Comparison of ENCODE assay signal across 11 cellular contexts in the genomic region with DNA sequence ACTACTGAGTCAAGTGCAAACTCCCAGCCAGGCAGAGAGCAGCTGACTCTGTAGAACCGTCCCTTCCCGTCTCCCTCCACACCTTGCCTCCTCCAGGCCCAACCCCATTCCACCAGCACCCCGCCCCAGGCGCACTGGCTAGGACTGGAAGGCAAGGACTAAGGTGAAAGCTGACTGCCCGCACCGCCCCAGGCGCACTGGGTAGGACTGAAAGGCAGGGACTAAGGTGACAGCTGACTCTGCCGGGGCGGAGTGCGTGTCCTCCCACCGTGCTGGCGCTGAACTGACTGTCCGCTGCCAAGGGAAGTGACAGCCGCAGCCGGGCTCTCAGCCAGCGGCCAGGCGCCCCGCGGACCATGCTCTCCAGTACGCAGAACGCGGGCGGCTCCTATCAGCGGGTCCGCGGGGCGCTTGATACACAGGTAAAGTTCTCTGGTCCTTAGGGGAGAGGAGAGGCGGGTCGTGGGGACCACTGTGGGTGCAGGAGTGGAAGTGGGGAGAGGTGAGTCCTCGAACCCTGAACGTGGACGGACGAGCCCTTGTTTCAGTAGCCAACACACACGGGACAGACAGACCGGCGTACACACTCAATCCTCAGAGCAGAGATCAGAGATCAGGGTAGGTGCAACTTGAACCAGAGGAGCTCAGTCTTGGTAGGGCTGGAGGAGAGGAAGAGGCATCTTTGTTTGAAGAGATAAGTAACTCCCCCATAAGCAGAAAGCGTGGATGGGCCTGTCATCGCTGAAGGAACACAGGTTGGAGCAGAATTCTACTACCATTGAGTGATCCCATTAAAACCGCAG. TPM values are rescaled to one million over a fixed set of nuclear protein-coding genes. Genes with fewer than 3 reads are reported as not detected.
DNase-seq lines count a peak whose midpoint lies in the region; ATAC-seq and TF ChIP-seq lines count a peak whose summit lies in the region.
"Had no signal": no experiment of that assay in that cellular context is flagged by ENCODE, and none has a peak within 500 bp of the region (broad histone marks: within the 10 kb centered on the region; RNA-seq: fewer than 3 reads in every experiment).

No MANE protein-coding gene starts in this region.

- H3K9me3 ChIP-seq in liver (ENCODE audit: control insufficient read depth in 4 of 4, low read length in 3 of 4), result no peaks in the 10 kb centered on the region
- no peaks in the 10 kb centered on the region for H3K9me3 ChIP-seq in transverse colon
- H3K9me3 ChIP-seq in vagina, result no peaks in the 10 kb centered on the region
- H3K9me3 ChIP-seq: SK-N-SH had no signal

- TF ChIP-seq POLR2A in transverse colon (IDR thresholded peaks at IDR 0.05) (peak; percentile 70), vagina (IDR thresholded peaks at IDR 0.05) (no peak)

- in situ Hi-C loops in transverse colon (cut with MboI; ENCODE audit: low pct_ligation_motif_present in 1 of 4, low pct_unique_long_range_greater_than_20kb in 1 of 4, low sequenced_read_pairs in 3 of 4), result loop anchor here in 1 of 4 donors (25.0 kb wide), 1 partner anchor 1313 kb away; no protein-coding TSS in a partner anchor

- CTCF ChIA-PET in activated CD8-positive, alpha-beta memory T cell treated with anti-CD3 and anti-CD28 coated beads, Interleukin-2, amount 10 ng/mL, durations not matched to agents 7 days and 5 days (lab: Charles Lee), result no interaction called here

- no peaks in the 10 kb centered on the region for H3K4me1 Mint-ChIP-seq in activated CD8-positive, alpha-beta memory T cell treated with anti-CD3 and anti-CD28 coated beads, Interleukin-2, amount 10 ng/mL, durations not matched to agents 7 days and 5 days
- H3K4me1 Mint-ChIP-seq: memory B cell had no signal

- intact Hi-C loops in transverse colon (cut with DNase I; ENCODE audit: low total_unique reads), result no loop called here
- intact Hi-C loops in vagina (cut with DNase I), result no loop called here

- no peak overlapping the region for H3K9ac ChIP-seq in liver (ENCODE audit: low read depth in 1 of 2, low read length in 2 of 2)
- H3K9ac ChIP-seq: SK-N-SH had no signal

- ATAC-seq in activated CD8-positive, alpha-beta memory T cell treated with anti-CD3 and anti-CD28 coated beads, Interleukin-2, amount 10 ng/mL, durations not matched to agents 7 days and 5 days, result no peak
- ATAC-seq in HG03135 (IDR thresholded peaks at IDR 0.05; ENCODE audit: unreplicated experiment), result no peak

- 20% methylated on average over 39 of the region's 39 CpGs for WGBS in liver
- 37 to 59% methylated on average over 5 to 37 of the region's 39 CpGs for WGBS in transverse colon (ENCODE audit: low coverage in 1 of 2), 2 donors

- DNase-seq in activated CD8-positive, alpha-beta memory T cell treated with anti-CD3 and anti-CD28 coated beads, Interleukin-2, amount 50 U/mL, for 48 hours, result peak; percentile 49
- no peak for DNase-seq in activated CD8-positive, alpha-beta memory T cell treated with anti-CD3 and anti-CD28 coated beads, Interleukin-2, amount 10 ng/mL, durations not matched to agents 7 days and 5 days
- peak; percentile 24 for DNase-seq in cortex of kidney (lab: John Stamatoyannopoulos, UW)
- peak; percentile 94 for DNase-seq in transverse colon
- DNase-seq in vagina (ENCODE audit: extremely low spot score in 2 of 2), result no peak
- no peak for DNase-seq in NCI-H748 treated with DMSO at 0.1 percent for 48 hours (lab: John Stamatoyannopoulos, UW)
- DNase-seq: SK-N-SH had no signal

- H3K4me3 ChIP-seq in liver (ENCODE audit: low read depth in 1 of 3, low read length in 3 of 3) (peak overlapping the region in 2 of 3 donors; percentile 26 to 27), transverse colon (peak overlapping the region in 3 of 4 donors; percentile 27 to 47 (median 40)), vagina (peak overlapping the region in 1 of 2 donors; percentile 15)

- H3K27me3 ChIP-seq in liver (ENCODE audit: control insufficient read depth in 4 of 4, insufficient read depth in 4 of 4, low read length in 3 of 4) (no peaks in the 10 kb centered on the region), transverse colon (no peaks in the 10 kb centered on the region), vagina (no peaks in the 10 kb centered on the region)

- H3K4me1 ChIP-seq in liver (ENCODE audit: control insufficient read depth in 4 of 4, insufficient read depth in 4 of 4, low read length in 3 of 4), result peaks cover 0 to 8% (median 4%) of the 10 kb centered on the region in 4 donors
- H3K4me1 ChIP-seq in transverse colon, result peaks cover 0 to 18% (median 8%) of the 10 kb centered on the region in 4 donors
- H3K4me1 ChIP-seq in vagina, result no peaks in the 10 kb centered on the region

- H3K36me3 Mint-ChIP-seq in activated CD8-positive, alpha-beta memory T cell treated with anti-CD3 and anti-CD28 coated beads, Interleukin-2, amount 10 ng/mL, durations not matched to agents 7 days and 5 days, result no peaks in the 10 kb centered on the region
- H3K36me3 Mint-ChIP-seq: memory B cell had no signal

- peaks cover 28% of the 10 kb centered on the region for H3K27me3 Mint-ChIP-seq in activated CD8-positive, alpha-beta memory T cell treated with anti-CD3 and anti-CD28 coated beads, Interleukin-2, amount 10 ng/mL, durations not matched to agents 7 days and 5 days

- no peak overlapping the region for H3K27ac ChIP-seq in liver (ENCODE audit: low read depth in 1 of 2, low read length in 2 of 2)
- peak overlapping the region; percentile 62 to 76 (median 76) for H3K27ac ChIP-seq in transverse colon
- H3K27ac ChIP-seq in vagina, result no peak overlapping the region

- TF ChIP-seq CTCF in liver (IDR thresholded peaks at IDR 0.05; ENCODE audit: low read depth, low read length, missing input control) (no peak), transverse colon (IDR thresholded peaks at IDR 0.05) (no peak), vagina (IDR thresholded peaks at IDR 0.05) (no peak)

- no peak overlapping the region for H3K4me3 Mint-ChIP-seq in activated CD8-positive, alpha-beta memory T cell treated with anti-CD3 and anti-CD28 coated beads, Interleukin-2, amount 10 ng/mL, durations not matched to agents 7 days and 5 days
- H3K4me3 Mint-ChIP-seq: memory B cell had no signal

- TF ChIP-seq EP300 in transverse colon (IDR thresholded peaks at IDR 0.05; ENCODE audit: low read depth), result no peak

- H3K27ac Mint-ChIP-seq in activated CD8-positive, alpha-beta memory T cell treated with anti-CD3 and anti-CD28 coated beads, Interleukin-2, amount 10 ng/mL, durations not matched to agents 7 days and 5 days, result no peak overlapping the region
- H3K27ac Mint-ChIP-seq: memory B cell had no signal

- H3K9me3 Mint-ChIP-seq in activated CD8-positive, alpha-beta memory T cell treated with anti-CD3 and anti-CD28 coated beads, Interleukin-2, amount 10 ng/mL, durations not matched to agents 7 days and 5 days (ENCODE audit: low read depth), result no peaks in the 10 kb centered on the region
- H3K9me3 Mint-ChIP-seq: memory B cell had no signal

- TF ChIP-seq RAD21 in liver (IDR thresholded peaks at IDR 0.05), result no peak

- H3K36me3 ChIP-seq in liver (ENCODE audit: control insufficient read depth in 4 of 4, insufficient read depth in 3 of 4, low read depth in 1 of 4, low read length in 3 of 4) (no peaks in the 10 kb centered on the region), transverse colon (no peaks in the 10 kb centered on the region), vagina (no peaks in the 10 kb centered on the region)

TF ChIP-seq in liver, 16 proteins besides CTCF, POLR2A, EP300 and RAD21:
- TF ChIP-seq, protein P1, sequence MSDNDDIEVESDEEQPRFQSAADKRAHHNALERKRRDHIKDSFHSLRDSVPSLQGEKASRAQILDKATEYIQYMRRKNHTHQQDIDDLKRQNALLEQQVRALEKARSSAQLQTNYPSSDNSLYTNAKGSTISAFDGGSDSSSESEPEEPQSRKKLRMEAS (IDR thresholded peaks at IDR 0.05), result no peak
- TF ChIP-seq RXRA (IDR thresholded peaks at IDR 0.05) (no peak), GABPA (IDR thresholded peaks at IDR 0.05 in 1 of 2, conservative IDR thresholded peaks at IDR 0.05 in 1 of 2) (no peak), HNF4A (conservative IDR thresholded peaks at IDR 0.05) (peak; percentile 44 to 62)
- TF ChIP-seq, protein P2, sequence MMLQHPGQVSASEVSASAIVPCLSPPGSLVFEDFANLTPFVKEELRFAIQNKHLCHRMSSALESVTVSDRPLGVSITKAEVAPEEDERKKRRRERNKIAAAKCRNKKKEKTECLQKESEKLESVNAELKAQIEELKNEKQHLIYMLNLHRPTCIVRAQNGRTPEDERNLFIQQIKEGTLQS (IDR thresholded peaks at IDR 0.05), result no peak
- TF ChIP-seq, protein P3, sequence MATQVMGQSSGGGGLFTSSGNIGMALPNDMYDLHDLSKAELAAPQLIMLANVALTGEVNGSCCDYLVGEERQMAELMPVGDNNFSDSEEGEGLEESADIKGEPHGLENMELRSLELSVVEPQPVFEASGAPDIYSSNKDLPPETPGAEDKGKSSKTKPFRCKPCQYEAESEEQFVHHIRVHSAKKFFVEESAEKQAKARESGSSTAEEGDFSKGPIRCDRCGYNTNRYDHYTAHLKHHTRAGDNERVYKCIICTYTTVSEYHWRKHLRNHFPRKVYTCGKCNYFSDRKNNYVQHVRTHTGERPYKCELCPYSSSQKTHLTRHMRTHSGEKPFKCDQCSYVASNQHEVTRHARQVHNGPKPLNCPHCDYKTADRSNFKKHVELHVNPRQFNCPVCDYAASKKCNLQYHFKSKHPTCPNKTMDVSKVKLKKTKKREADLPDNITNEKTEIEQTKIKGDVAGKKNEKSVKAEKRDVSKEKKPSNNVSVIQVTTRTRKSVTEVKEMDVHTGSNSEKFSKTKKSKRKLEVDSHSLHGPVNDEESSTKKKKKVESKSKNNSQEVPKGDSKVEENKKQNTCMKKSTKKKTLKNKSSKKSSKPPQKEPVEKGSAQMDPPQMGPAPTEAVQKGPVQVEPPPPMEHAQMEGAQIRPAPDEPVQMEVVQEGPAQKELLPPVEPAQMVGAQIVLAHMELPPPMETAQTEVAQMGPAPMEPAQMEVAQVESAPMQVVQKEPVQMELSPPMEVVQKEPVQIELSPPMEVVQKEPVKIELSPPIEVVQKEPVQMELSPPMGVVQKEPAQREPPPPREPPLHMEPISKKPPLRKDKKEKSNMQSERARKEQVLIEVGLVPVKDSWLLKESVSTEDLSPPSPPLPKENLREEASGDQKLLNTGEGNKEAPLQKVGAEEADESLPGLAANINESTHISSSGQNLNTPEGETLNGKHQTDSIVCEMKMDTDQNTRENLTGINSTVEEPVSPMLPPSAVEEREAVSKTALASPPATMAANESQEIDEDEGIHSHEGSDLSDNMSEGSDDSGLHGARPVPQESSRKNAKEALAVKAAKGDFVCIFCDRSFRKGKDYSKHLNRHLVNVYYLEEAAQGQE (IDR thresholded peaks at IDR 0.05), result no peak

RNA-seq across cellular contexts. Expression of a gene that starts 58.0 kb away (rescaled TPM):
- 1 to 10 TPM in 1 of 2 experiments, under 1 TPM in 1; 0.84 to 2.2 TPM for total RNA-seq in activated CD8-positive, alpha-beta memory T cell treated with anti-CD3 and anti-CD28 coated beads, Interleukin-2, amount 10 ng/mL, durations not matched to agents 7 days and 5 days
- under 1 TPM; 0.08 to 0.19 TPM for total RNA-seq in liver
- polyA plus RNA-seq in liver, result under 1 TPM in 1 of 2 donors, not detected in 1; 0.13 TPM
- 1 to 10 TPM in 2 of 4 donors, not detected in 2; 2.7 to 3.3 TPM for total RNA-seq in transverse colon
- total RNA-seq in vagina, result 2.5 TPM
- polyA plus RNA-seq: BJ, SK-N-SH had no signal

Comparison
In these comparisons a context has a peak if more than half of its experiments do, and no peak if none do; other contexts are left out.
1. DNase-seq: peak in activated CD8-positive, alpha-beta memory T cell treated with anti-CD3 and anti-CD28 coated beads, Interleukin-2, amount 50 U/mL, for 48 hours (single experiment), cortex of kidney (single experiment) and transverse colon (single experiment); none in activated CD8-positive, alpha-beta memory T cell treated with anti-CD3 and anti-CD28 coated beads, Interleukin-2, amount 10 ng/mL, durations not matched to agents 7 days and 5 days (single experiment), vagina (0 of 2) and NCI-H748 treated with DMSO at 0.1 percent for 48 hours (single experiment).
2. H3K27ac ChIP-seq: peak in transverse colon (4 of 4); none in liver (0 of 2) and vagina (single experiment).